1 cellular context compared by ENCODE assay signal in the genomic region with DNA sequence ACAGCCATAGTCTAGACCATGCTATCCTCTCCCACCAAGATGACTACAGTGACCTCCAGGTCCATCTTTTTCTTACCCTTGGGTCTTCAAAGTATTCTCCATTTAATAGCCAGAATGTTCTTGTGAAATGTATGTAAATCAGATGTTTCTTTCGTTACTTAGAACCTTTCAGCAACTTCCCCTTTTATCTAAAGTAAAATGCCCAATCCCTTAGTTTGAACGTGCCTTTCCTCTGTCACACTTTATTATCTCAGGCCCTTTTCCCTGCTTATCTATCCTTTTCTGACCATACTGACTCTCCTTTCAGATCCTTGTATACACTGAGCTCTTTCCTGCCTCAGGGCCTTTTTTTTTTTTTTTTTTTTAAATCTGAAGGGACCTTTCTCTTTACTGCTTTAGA.
TF ChIP-seq lines count a peak whose summit lies in the region.

No MANE protein-coding gene starts in this region.

TF ChIP-seq in HEK293, 187 proteins besides CTCF, POLR2A, EP300 and RAD21 (continued from another document and continues in another):
- TF ChIP-seq, protein P1, sequence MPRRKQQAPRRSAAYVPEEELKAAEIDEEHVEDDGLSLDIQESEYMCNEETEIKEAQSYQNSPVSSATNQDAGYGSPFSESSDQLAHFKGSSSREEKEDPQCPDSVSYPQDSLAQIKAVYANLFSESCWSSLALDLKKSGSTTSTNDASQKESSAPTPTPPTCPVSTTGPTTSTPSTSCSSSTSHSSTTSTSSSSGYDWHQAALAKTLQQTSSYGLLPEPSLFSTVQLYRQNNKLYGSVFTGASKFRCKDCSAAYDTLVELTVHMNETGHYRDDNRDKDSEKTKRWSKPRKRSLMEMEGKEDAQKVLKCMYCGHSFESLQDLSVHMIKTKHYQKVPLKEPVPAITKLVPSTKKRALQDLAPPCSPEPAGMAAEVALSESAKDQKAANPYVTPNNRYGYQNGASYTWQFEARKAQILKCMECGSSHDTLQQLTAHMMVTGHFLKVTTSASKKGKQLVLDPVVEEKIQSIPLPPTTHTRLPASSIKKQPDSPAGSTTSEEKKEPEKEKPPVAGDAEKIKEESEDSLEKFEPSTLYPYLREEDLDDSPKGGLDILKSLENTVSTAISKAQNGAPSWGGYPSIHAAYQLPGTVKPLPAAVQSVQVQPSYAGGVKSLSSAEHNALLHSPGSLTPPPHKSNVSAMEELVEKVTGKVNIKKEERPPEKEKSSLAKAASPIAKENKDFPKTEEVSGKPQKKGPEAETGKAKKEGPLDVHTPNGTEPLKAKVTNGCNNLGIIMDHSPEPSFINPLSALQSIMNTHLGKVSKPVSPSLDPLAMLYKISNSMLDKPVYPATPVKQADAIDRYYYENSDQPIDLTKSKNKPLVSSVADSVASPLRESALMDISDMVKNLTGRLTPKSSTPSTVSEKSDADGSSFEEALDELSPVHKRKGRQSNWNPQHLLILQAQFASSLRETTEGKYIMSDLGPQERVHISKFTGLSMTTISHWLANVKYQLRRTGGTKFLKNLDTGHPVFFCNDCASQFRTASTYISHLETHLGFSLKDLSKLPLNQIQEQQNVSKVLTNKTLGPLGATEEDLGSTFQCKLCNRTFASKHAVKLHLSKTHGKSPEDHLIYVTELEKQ (tag by site-specific recombination; IDR thresholded peaks at IDR 0.05; ENCODE audit: borderline replicate concordance), result no peak
- TF ChIP-seq ZNF501 (tag by site-specific recombination; IDR thresholded peaks at IDR 0.05) (no peak), TCF7L2 (IDR thresholded peaks at IDR 0.05; ENCODE audit: borderline replicate concordance, low read depth, low read length) (no peak), ZSCAN16 (tag by site-specific recombination; IDR thresholded peaks at IDR 0.05) (no peak), ZNF133 (tag by site-specific recombination; IDR thresholded peaks at IDR 0.05) (no peak), ZNF19 (tag by site-specific recombination; IDR thresholded peaks at IDR 0.05; ENCODE audit: low read depth) (no peak), ZNF670 (tag by site-specific recombination; IDR thresholded peaks at IDR 0.05; ENCODE audit: low read depth) (no peak), FEZF1 (tag by site-specific recombination; IDR thresholded peaks at IDR 0.05) (peak; percentile 47), ZNF223 (tag by site-specific recombination; IDR thresholded peaks at IDR 0.05) (no peak), ZNF777 (tag by site-specific recombination; IDR thresholded peaks at IDR 0.05; ENCODE audit: borderline replicate concordance) (no peak), ZBTB8A (tag by site-specific recombination; IDR thresholded peaks at IDR 0.05) (no peak), ZXDB (tag by site-specific recombination; IDR thresholded peaks at IDR 0.05) (peak; percentile 64), KLF10 (tag by site-specific recombination; IDR thresholded peaks at IDR 0.05) (no peak), ZNF610 (tag by site-specific recombination; IDR thresholded peaks at IDR 0.05; ENCODE audit: borderline replicate concordance) (no peak), ZNF549 (tag by site-specific recombination; IDR thresholded peaks at IDR 0.05) (no peak), ZNF155 (tag by site-specific recombination; IDR thresholded peaks at IDR 0.05) (no peak), ZNF792 (tag by site-specific recombination; IDR thresholded peaks at IDR 0.05) (no peak), OSR2 (tag by site-specific recombination; IDR thresholded peaks at IDR 0.05) (0 out of 2 replicates have a peak, but pooled peaks have one; percentile 13), ZNF274 (IDR thresholded peaks at IDR 0.05; ENCODE audit: low read length) (no peak), ZNF274 (tag by site-specific recombination; IDR thresholded peaks at IDR 0.05; ENCODE audit: borderline replicate concordance) (no peak), ZBTB48 (tag by site-specific recombination; IDR thresholded peaks at IDR 0.05) (no peak), ZNF2 (tag by site-specific recombination; IDR thresholded peaks at IDR 0.05) (no peak), ZNF561 (tag by site-specific recombination; IDR thresholded peaks at IDR 0.05; ENCODE audit: borderline replicate concordance) (no peak), ZBTB17 (tag by site-specific recombination; IDR thresholded peaks at IDR 0.05) (0 out of 2 replicates have a peak, but pooled peaks have one; percentile 26)
- TF ChIP-seq, protein P2, sequence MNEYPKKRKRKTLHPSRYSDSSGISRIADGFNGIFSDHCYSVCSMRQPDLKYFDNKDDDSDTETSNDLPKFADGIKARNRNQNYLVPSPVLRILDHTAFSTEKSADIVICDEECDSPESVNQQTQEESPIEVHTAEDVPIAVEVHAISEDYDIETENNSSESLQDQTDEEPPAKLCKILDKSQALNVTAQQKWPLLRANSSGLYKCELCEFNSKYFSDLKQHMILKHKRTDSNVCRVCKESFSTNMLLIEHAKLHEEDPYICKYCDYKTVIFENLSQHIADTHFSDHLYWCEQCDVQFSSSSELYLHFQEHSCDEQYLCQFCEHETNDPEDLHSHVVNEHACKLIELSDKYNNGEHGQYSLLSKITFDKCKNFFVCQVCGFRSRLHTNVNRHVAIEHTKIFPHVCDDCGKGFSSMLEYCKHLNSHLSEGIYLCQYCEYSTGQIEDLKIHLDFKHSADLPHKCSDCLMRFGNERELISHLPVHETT (tag by site-specific recombination; IDR thresholded peaks at IDR 0.05), result no peak
- TF ChIP-seq, protein P3, sequence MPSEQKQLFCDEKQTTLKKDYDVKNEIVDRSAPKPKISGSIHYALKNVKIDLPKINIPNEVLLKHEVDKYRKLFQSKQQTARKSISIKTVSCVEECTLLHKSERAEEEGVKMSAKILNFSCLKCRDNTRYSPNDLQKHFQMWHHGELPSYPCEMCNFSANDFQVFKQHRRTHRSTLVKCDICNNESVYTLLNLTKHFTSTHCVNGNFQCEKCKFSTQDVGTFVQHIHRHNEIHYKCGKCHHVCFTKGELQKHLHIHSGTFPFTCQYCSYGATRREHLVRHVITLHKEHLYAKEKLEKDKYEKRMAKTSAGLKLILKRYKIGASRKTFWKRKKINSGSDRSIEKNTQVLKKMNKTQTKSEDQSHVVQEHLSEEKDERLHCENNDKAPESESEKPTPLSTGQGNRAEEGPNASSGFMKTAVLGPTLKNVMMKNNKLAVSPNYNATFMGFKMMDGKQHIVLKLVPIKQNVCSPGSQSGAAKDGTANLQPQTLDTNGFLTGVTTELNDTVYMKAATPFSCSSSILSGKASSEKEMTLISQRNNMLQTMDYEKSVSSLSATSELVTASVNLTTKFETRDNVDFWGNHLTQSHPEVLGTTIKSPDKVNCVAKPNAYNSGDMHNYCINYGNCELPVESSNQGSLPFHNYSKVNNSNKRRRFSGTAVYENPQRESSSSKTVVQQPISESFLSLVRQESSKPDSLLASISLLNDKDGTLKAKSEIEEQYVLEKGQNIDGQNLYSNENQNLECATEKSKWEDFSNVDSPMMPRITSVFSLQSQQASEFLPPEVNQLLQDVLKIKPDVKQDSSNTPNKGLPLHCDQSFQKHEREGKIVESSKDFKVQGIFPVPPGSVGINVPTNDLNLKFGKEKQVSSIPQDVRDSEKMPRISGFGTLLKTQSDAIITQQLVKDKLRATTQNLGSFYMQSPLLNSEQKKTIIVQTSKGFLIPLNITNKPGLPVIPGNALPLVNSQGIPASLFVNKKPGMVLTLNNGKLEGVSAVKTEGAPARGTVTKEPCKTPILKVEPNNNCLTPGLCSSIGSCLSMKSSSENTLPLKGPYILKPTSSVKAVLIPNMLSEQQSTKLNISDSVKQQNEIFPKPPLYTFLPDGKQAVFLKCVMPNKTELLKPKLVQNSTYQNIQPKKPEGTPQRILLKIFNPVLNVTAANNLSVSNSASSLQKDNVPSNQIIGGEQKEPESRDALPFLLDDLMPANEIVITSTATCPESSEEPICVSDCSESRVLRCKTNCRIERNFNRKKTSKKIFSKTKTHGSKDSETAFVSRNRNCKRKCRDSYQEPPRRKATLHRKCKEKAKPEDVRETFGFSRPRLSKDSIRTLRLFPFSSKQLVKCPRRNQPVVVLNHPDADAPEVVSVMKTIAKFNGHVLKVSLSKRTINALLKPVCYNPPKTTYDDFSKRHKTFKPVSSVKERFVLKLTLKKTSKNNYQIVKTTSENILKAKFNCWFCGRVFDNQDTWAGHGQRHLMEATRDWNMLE (tag by site-specific recombination; conservative IDR thresholded peaks at IDR 0.05; ENCODE audit: low read depth), result no peak
- TF ChIP-seq, protein P4, sequence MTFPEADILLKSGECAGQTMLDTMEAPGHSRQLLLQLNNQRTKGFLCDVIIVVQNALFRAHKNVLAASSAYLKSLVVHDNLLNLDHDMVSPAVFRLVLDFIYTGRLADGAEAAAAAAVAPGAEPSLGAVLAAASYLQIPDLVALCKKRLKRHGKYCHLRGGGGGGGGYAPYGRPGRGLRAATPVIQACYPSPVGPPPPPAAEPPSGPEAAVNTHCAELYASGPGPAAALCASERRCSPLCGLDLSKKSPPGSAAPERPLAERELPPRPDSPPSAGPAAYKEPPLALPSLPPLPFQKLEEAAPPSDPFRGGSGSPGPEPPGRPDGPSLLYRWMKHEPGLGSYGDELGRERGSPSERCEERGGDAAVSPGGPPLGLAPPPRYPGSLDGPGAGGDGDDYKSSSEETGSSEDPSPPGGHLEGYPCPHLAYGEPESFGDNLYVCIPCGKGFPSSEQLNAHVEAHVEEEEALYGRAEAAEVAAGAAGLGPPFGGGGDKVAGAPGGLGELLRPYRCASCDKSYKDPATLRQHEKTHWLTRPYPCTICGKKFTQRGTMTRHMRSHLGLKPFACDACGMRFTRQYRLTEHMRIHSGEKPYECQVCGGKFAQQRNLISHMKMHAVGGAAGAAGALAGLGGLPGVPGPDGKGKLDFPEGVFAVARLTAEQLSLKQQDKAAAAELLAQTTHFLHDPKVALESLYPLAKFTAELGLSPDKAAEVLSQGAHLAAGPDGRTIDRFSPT (tag by site-specific recombination; IDR thresholded peaks at IDR 0.05), result no peak
- TF ChIP-seq, protein P5, sequence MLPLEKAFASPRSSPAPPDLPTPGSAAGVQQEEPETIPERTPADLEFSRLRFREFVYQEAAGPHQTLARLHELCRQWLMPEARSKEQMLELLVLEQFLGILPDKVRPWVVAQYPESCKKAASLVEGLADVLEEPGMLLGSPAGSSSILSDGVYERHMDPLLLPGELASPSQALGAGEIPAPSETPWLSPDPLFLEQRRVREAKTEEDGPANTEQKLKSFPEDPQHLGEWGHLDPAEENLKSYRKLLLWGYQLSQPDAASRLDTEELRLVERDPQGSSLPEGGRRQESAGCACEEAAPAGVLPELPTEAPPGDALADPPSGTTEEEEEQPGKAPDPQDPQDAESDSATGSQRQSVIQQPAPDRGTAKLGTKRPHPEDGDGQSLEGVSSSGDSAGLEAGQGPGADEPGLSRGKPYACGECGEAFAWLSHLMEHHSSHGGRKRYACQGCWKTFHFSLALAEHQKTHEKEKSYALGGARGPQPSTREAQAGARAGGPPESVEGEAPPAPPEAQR (tag by site-specific recombination; IDR thresholded peaks at IDR 0.05), result no peak
- TF ChIP-seq, protein P6, sequence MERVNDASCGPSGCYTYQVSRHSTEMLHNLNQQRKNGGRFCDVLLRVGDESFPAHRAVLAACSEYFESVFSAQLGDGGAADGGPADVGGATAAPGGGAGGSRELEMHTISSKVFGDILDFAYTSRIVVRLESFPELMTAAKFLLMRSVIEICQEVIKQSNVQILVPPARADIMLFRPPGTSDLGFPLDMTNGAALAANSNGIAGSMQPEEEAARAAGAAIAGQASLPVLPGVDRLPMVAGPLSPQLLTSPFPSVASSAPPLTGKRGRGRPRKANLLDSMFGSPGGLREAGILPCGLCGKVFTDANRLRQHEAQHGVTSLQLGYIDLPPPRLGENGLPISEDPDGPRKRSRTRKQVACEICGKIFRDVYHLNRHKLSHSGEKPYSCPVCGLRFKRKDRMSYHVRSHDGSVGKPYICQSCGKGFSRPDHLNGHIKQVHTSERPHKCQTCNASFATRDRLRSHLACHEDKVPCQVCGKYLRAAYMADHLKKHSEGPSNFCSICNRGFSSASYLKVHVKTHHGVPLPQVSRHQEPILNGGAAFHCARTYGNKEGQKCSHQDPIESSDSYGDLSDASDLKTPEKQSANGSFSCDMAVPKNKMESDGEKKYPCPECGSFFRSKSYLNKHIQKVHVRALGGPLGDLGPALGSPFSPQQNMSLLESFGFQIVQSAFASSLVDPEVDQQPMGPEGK (tag by site-specific recombination; IDR thresholded peaks at IDR 0.05), result no peak
- TF ChIP-seq, protein P7, sequence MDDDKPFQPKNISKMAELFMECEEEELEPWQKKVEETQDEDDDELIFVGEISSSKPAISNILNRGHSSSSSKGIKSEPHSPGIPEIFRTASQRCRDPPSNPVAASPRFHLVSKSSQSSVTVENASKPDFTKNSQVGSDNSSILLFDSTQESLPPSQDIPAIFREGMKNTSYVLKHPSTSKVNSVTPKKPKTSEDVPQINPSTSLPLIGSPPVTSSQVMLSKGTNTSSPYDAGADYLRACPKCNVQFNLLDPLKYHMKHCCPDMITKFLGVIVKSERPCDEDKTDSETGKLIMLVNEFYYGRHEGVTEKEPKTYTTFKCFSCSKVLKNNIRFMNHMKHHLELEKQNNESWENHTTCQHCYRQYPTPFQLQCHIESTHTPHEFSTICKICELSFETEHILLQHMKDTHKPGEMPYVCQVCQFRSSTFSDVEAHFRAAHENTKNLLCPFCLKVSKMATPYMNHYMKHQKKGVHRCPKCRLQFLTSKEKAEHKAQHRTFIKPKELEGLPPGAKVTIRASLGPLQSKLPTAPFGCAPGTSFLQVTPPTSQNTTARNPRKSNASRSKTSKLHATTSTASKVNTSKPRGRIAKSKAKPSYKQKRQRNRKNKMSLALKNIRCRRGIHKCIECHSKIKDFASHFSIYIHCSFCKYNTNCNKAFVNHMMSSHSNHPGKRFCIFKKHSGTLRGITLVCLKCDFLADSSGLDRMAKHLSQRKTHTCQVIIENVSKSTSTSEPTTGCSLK (tag by site-specific recombination; IDR thresholded peaks at IDR 0.05), result no peak
- TF ChIP-seq, protein P8, sequence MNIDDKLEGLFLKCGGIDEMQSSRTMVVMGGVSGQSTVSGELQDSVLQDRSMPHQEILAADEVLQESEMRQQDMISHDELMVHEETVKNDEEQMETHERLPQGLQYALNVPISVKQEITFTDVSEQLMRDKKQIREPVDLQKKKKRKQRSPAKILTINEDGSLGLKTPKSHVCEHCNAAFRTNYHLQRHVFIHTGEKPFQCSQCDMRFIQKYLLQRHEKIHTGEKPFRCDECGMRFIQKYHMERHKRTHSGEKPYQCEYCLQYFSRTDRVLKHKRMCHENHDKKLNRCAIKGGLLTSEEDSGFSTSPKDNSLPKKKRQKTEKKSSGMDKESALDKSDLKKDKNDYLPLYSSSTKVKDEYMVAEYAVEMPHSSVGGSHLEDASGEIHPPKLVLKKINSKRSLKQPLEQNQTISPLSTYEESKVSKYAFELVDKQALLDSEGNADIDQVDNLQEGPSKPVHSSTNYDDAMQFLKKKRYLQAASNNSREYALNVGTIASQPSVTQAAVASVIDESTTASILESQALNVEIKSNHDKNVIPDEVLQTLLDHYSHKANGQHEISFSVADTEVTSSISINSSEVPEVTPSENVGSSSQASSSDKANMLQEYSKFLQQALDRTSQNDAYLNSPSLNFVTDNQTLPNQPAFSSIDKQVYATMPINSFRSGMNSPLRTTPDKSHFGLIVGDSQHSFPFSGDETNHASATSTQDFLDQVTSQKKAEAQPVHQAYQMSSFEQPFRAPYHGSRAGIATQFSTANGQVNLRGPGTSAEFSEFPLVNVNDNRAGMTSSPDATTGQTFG (tag by site-specific recombination; IDR thresholded peaks at IDR 0.05; ENCODE audit: borderline replicate concordance), result no peak
- TF ChIP-seq, protein P9, sequence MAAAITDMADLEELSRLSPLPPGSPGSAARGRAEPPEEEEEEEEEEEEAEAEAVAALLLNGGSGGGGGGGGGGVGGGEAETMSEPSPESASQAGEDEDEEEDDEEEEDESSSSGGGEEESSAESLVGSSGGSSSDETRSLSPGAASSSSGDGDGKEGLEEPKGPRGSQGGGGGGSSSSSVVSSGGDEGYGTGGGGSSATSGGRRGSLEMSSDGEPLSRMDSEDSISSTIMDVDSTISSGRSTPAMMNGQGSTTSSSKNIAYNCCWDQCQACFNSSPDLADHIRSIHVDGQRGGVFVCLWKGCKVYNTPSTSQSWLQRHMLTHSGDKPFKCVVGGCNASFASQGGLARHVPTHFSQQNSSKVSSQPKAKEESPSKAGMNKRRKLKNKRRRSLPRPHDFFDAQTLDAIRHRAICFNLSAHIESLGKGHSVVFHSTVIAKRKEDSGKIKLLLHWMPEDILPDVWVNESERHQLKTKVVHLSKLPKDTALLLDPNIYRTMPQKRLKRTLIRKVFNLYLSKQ (tag by site-specific recombination; IDR thresholded peaks at IDR 0.05; ENCODE audit: borderline replicate concordance), result no peak
